18 cellular contexts compared by ENCODE assay signal in the genomic region with DNA sequence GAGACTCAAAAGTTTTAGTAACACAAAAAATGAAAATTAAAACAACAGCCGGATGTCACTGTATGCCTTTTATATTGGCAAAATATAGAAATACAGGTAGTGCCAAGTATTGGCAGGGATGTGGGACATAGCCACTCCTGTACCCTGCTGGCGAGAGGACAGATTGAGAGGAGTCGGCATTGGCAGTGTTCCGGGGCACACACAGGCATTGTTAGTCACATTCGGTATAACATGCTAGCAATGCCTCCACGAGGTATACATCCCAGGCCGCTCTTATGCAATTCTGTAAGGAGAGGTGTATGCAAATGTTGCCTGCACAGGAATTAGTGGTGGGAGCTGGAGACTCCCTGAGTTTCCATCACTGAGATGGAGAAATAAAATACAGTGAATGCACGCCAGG.
DNase-seq lines count a peak whose midpoint lies in the region; ATAC-seq and TF ChIP-seq lines count a peak whose summit lies in the region.
"Had no signal": no experiment of that assay in that cellular context is flagged by ENCODE, and none has a peak within 500 bp of the region (broad histone marks: within the 10 kb centered on the region; RNA-seq: fewer than 3 reads in every experiment).

No MANE protein-coding gene starts in this region.

- H3K27me3 ChIP-seq in SK-N-SH (ENCODE audit: insufficient read depth) = no peaks in the 10 kb centered on the region

- no peak for TF ChIP-seq CTCF in SK-N-SH (IDR thresholded peaks at IDR 0.05)
- TF ChIP-seq CTCF in nephron (IDR thresholded peaks at IDR 0.05; ENCODE audit: unreplicated experiment in 3 of 3) = no peak

- intact Hi-C loops in activated T-helper 2 cell treated with anti-CD3 and anti-CD28 coated beads, Interferon-gamma antibody, Interleukin-2, Interleukin-4, amounts not matched to agents 10 μg/mL and 5 μg/mL and 100 μg/mL, durations not matched to agents 14 hours and 24 hours and 36 hours (cut with micrococcal nuclease) = loop anchor here (10.0 kb wide), 1 partner anchor 93 kb away; no protein-coding TSS in a partner anchor

- POLR2A ChIA-PET in SK-N-SH (lab: Yijun Ruan, JAX) = no interaction called here

- H3K36me3 ChIP-seq in SK-N-SH (replicated peaks in 1 of 2; ENCODE audit: control insufficient read depth in 1 of 2, insufficient read depth in 2 of 2, low read length in 1 of 2) = no peaks in the 10 kb centered on the region

- H3K9me3 Mint-ChIP-seq in activated T-helper 2 cell treated with anti-CD3 and anti-CD28 coated beads, Interferon-gamma antibody, Interleukin-2, Interleukin-4, amounts not matched to agents 10 μg/mL and 5 μg/mL and 100 μg/mL, durations not matched to agents 14 hours and 24 hours and 36 hours = no peaks in the 10 kb centered on the region
- no peaks in the 10 kb centered on the region for H3K9me3 Mint-ChIP-seq in nephron
- H3K9me3 Mint-ChIP-seq: CD4-positive, alpha-beta memory T cell had no signal

- no peaks in the 10 kb centered on the region for H3K9me3 ChIP-seq in SK-N-SH

- peaks cover 14% of the 10 kb centered on the region for H3F3A ChIP-seq in SK-N-SH (replicated peaks; ENCODE audit: insufficient read depth)

- H2AFZ ChIP-seq in SK-N-SH (ENCODE audit: low read depth) = no peak overlapping the region

- H3K79me2 ChIP-seq in SK-N-SH (ENCODE audit: insufficient read depth) = no peaks in the 10 kb centered on the region

- no peak overlapping the region for H3K4me3 Mint-ChIP-seq in activated T-helper 2 cell treated with anti-CD3 and anti-CD28 coated beads, Interferon-gamma antibody, Interleukin-2, Interleukin-4, amounts not matched to agents 10 μg/mL and 5 μg/mL and 100 μg/mL, durations not matched to agents 14 hours and 24 hours and 36 hours (ENCODE audit: low read depth)
- no peak overlapping the region for H3K4me3 Mint-ChIP-seq in nephron
- H3K4me3 Mint-ChIP-seq: CD4-positive, alpha-beta memory T cell had no signal

- ATAC-seq in SK-N-SH treated with all-trans-retinoic acid at 6 μM for 48 hours (no peak), esophagus mucosa (peak; percentile 84), HG03442 (IDR thresholded peaks at IDR 0.05; ENCODE audit: unreplicated experiment) (no peak), GM21381 (IDR thresholded peaks at IDR 0.05; ENCODE audit: unreplicated experiment) (no peak), HG03039 (IDR thresholded peaks at IDR 0.05; ENCODE audit: unreplicated experiment) (no peak)
- ATAC-seq: HCT116, PC-3 had no signal

- CTCF ChIA-PET in SK-N-SH (lab: Yijun Ruan, JAX) = no interaction called here

- peaks cover 19% of the 10 kb centered on the region for H3K4me1 Mint-ChIP-seq in activated T-helper 2 cell treated with anti-CD3 and anti-CD28 coated beads, Interferon-gamma antibody, Interleukin-2, Interleukin-4, amounts not matched to agents 10 μg/mL and 5 μg/mL and 100 μg/mL, durations not matched to agents 14 hours and 24 hours and 36 hours (ENCODE audit: low read depth)
- H3K4me1 Mint-ChIP-seq in nephron = peaks cover 29% of the 10 kb centered on the region
- H3K4me1 Mint-ChIP-seq: CD4-positive, alpha-beta memory T cell had no signal

- H4K20me1 ChIP-seq in SK-N-SH (ENCODE audit: insufficient read depth) = no peaks in the 10 kb centered on the region

- no peak for TF ChIP-seq EP300 in SK-N-SH (IDR thresholded peaks at IDR 0.05; ENCODE audit: borderline replicate concordance in 1 of 2, low read depth in 1 of 2, low read length in 1 of 2)

- no peak overlapping the region for H3K4me3 ChIP-seq in SK-N-SH (ENCODE audit: low read depth in 2 of 2, low read length in 1 of 2)

- 90% methylated on average over 8 of the region's 8 CpGs for WGBS in SK-N-SH (ENCODE audit: low lambda C conversion rate)

- no peaks in the 10 kb centered on the region for H3K36me3 Mint-ChIP-seq in activated T-helper 2 cell treated with anti-CD3 and anti-CD28 coated beads, Interferon-gamma antibody, Interleukin-2, Interleukin-4, amounts not matched to agents 10 μg/mL and 5 μg/mL and 100 μg/mL, durations not matched to agents 14 hours and 24 hours and 36 hours (ENCODE audit: low read depth)
- no peaks in the 10 kb centered on the region for H3K36me3 Mint-ChIP-seq in nephron (ENCODE audit: low read depth)
- H3K36me3 Mint-ChIP-seq: CD4-positive, alpha-beta memory T cell had no signal

- H3K9ac ChIP-seq in SK-N-SH = no peak overlapping the region
- H3K9ac ChIP-seq: KMS-11 had no signal

- H3K4me1 ChIP-seq in SK-N-SH (ENCODE audit: control insufficient read depth in 1 of 2, insufficient read depth in 2 of 2, low read depth in 1 of 2, low read length in 1 of 2) = peaks cover 11 to 16% of the 10 kb centered on the region in 2 experiments; a peak in 2 of 4 replicates

- H3K9me2 ChIP-seq in SK-N-SH = no peaks in the 10 kb centered on the region

- H3K27ac ChIP-seq in SK-N-SH (ENCODE audit: low read depth in 2 of 2, low read length in 1 of 2) = no peak overlapping the region
- H3K27ac ChIP-seq: 22Rv1, KMS-11 had no signal

- peak overlapping the region; percentile 62 for H3K27ac Mint-ChIP-seq in activated T-helper 2 cell treated with anti-CD3 and anti-CD28 coated beads, Interferon-gamma antibody, Interleukin-2, Interleukin-4, amounts not matched to agents 10 μg/mL and 5 μg/mL and 100 μg/mL, durations not matched to agents 14 hours and 24 hours and 36 hours
- H3K27ac Mint-ChIP-seq in nephron = peak overlapping the region; percentile 17 to 30 (median 19)

- H3K27me3 Mint-ChIP-seq in activated T-helper 2 cell treated with anti-CD3 and anti-CD28 coated beads, Interferon-gamma antibody, Interleukin-2, Interleukin-4, amounts not matched to agents 10 μg/mL and 5 μg/mL and 100 μg/mL, durations not matched to agents 14 hours and 24 hours and 36 hours (ENCODE audit: low read depth) = no peaks in the 10 kb centered on the region
- H3K27me3 Mint-ChIP-seq in nephron (ENCODE audit: low read depth) = peaks cover 5% of the 10 kb centered on the region

- TF ChIP-seq RAD21 in SK-N-SH (IDR thresholded peaks at IDR 0.05; ENCODE audit: low read length) = no peak

- no peak overlapping the region for H3K4me2 ChIP-seq in SK-N-SH
- H3K4me2 ChIP-seq: KMS-11 had no signal

- DNase-seq in SK-N-SH = peak; percentile 2
- DNase-seq in activated T-helper 2 cell treated with anti-CD3 and anti-CD28 coated beads, Interferon-gamma antibody, Interleukin-2, Interleukin-4, amounts not matched to agents 10 μg/mL and 5 μg/mL and 100 μg/mL, durations not matched to agents 14 hours and 24 hours and 36 hours (ENCODE audit: low spot score) = no peak
- DNase-seq: CD4-positive, alpha-beta memory T cell; NCI-H1092; NCI-H146; NCI-H2081; NCI-H510A treated with DMSO at 0.1 percent for 48 hours; NCI-H82; PC-3 had no signal

TF ChIP-seq in SK-N-SH, 30 proteins besides CTCF, POLR2A, EP300 and RAD21:
- TF ChIP-seq MXI1 (IDR thresholded peaks at IDR 0.05; ENCODE audit: low read depth, low read length) = no peak
- TF ChIP-seq POLR2AphosphoS5 (IDR thresholded peaks at IDR 0.05; ENCODE audit: low read depth, low read length) = no peak
- no peak for TF ChIP-seq SIN3A (IDR thresholded peaks at IDR 0.05; ENCODE audit: borderline replicate concordance, low read depth, low read length)
- no peak for TF ChIP-seq USF1 (IDR thresholded peaks at IDR 0.05; ENCODE audit: borderline replicate concordance, low read depth)

TF ChIP-seq in SK-N-SH treated with all-trans-retinoic acid at 6 μM for 48 hours, 23 proteins besides CTCF, POLR2A, EP300 and RAD21 (continues in another document):
- TF ChIP-seq ZFP30 (CRISPR knock-in tag; IDR thresholded peaks at IDR 0.05) = no peak
- TF ChIP-seq OSR1 (CRISPR knock-in tag; IDR thresholded peaks at IDR 0.05) = no peak
- no peak for TF ChIP-seq RARB (CRISPR knock-in tag; IDR thresholded peaks at IDR 0.05)
- TF ChIP-seq ZFP3 (CRISPR knock-in tag; IDR thresholded peaks at IDR 0.05) = no peak
- no peak for TF ChIP-seq ZNF8 (CRISPR knock-in tag; IDR thresholded peaks at IDR 0.05)
- no peak for TF ChIP-seq GLIS3 (CRISPR knock-in tag; IDR thresholded peaks at IDR 0.05)
- no peak for TF ChIP-seq TOX (CRISPR knock-in tag; IDR thresholded peaks at IDR 0.05; ENCODE audit: borderline replicate concordance)
- no peak for TF ChIP-seq SNAI2 (CRISPR knock-in tag; IDR thresholded peaks at IDR 0.05)
- no peak for TF ChIP-seq TCF4 (CRISPR knock-in tag; IDR thresholded peaks at IDR 0.05; ENCODE audit: borderline replicate concordance)
- no peak for TF ChIP-seq PATZ1 (CRISPR knock-in tag; IDR thresholded peaks at IDR 0.05; ENCODE audit: borderline replicate concordance)
- TF ChIP-seq ZC3H10 (CRISPR knock-in tag; IDR thresholded peaks at IDR 0.05) = no peak
- no peak for TF ChIP-seq POU6F1 (CRISPR knock-in tag; IDR thresholded peaks at IDR 0.05; ENCODE audit: borderline replicate concordance, low read depth)
